In the genomic region with DNA sequence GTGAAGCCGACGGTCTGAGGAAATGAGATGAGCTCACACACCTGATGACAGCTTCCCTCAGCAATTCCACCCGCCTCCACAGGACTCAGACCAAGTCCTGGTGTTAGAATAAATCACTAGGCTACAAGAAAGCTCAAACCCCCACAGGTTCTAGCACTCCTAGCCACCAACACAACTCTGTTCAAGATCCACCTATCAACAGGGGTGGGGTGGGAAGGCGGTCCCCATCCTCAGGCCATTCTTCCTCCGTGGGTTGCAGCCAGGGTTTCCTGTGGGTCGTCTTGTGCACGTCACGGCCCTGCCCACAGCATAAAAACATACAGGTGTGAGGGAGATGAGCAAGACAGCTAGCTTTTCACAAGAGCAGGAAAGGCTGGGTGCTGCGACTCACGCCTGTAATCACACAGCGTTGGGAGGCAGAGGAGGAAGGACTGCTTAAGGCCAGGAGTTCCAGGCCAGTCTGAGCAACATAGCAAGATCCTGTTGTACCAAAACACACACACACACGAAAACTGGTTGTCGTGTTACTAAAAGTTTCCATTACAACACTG, we compare ENCODE assay signal across 8 cellular contexts.
DNase-seq lines count a peak whose midpoint lies in the region; ATAC-seq, FAIRE-seq and TF ChIP-seq lines count a peak whose summit lies in the region.

No MANE protein-coding gene starts in this region.

- POLR2A ChIA-PET in CD4-positive, alpha-beta memory T cell (lab: Charles Lee; ENCODE audit: partially characterized antibody), result interaction anchor here (0.5 to 4.0 kb wide), 8 partner anchors 11 to 94 kb away, joined by 3 to 31 read pairs (median 6); partner anchors contain the start of gene ANKRD11

- TF ChIP-seq CTCF in cardiac fibroblast (IDR thresholded peaks at IDR 0.05; ENCODE audit: low read depth, low read length) (no peak), psoas muscle (IDR thresholded peaks at IDR 0.05) (no peak)

- H3K4me1 ChIP-seq in CD4-positive, alpha-beta memory T cell (ENCODE audit: insufficient read depth, low read length), result peaks cover 100% of the 10 kb centered on the region
- peaks cover 92% of the 10 kb centered on the region for H3K4me1 ChIP-seq in psoas muscle

- no peaks in the 10 kb centered on the region for H3K27me3 ChIP-seq in CD4-positive, alpha-beta memory T cell (ENCODE audit: insufficient read depth, low read length)
- no peaks in the 10 kb centered on the region for H3K27me3 ChIP-seq in psoas muscle (ENCODE audit: insufficient read depth in 3 of 3, low read length in 2 of 3)

- no peaks in the 10 kb centered on the region for H3K36me3 ChIP-seq in CD4-positive, alpha-beta memory T cell (ENCODE audit: insufficient read depth, low read length)
- H3K36me3 ChIP-seq in psoas muscle (ENCODE audit: insufficient read depth in 1 of 2, low read depth in 1 of 2), result no peaks in the 10 kb centered on the region

- H3K36me3 Mint-ChIP-seq in CD4-positive, alpha-beta memory T cell, result peaks cover 0 to 10% of the 10 kb centered on the region in 2 donors

- H3K27ac ChIP-seq in CD4-positive, alpha-beta memory T cell (ENCODE audit: low read depth, low read length), result peak overlapping the region; percentile 66
- H3K27ac ChIP-seq in psoas muscle, result peak overlapping the region; percentile 83

- CTCF ChIA-PET in CD4-positive, alpha-beta memory T cell (lab: Charles Lee; ENCODE audit: partially characterized antibody), result interaction anchor here (1.0 to 1.4 kb wide), 4 partner anchors 45 to 80 kb away, joined by 3 to 5 read pairs (median 4); no protein-coding TSS in a partner anchor

- FAIRE-seq in GM19239 (lab: Jason Lieb, UNC), result no peak

- DNase-seq in CD4-positive, alpha-beta memory T cell, result peak; percentile 84 to 95 (median 86)
- DNase-seq in activated CD4-positive, CD25-positive, alpha-beta regulatory T cell treated with anti-CD3 and anti-CD28 coated beads, Interleukin-2, amount 50 U/mL, for 16 hours (ENCODE audit: low read depth, low spot score), result peak; percentile 44
- DNase-seq in cardiac fibroblast (ENCODE audit: low read depth in 2 of 2) (peak; percentile 24 to 52), psoas muscle (no peak), ACHN (no peak), GM19239 (ENCODE audit: insufficient read length, low spot score) (no peak)

- peak overlapping the region; percentile 93 to 97 (median 95) for H3K27ac Mint-ChIP-seq in CD4-positive, alpha-beta memory T cell

- peaks cover 61 to 94% (median 83%) of the 10 kb centered on the region in 4 donors for H3K4me1 Mint-ChIP-seq in CD4-positive, alpha-beta memory T cell

- 63 to 67% (median 65%) methylated on average over 13 of the region's 13 CpGs for WGBS in psoas muscle, 3 donors

- ATAC-seq in psoas muscle (no peak), HG03108 (IDR thresholded peaks at IDR 0.05; ENCODE audit: unreplicated experiment) (no peak), GM21367 (IDR thresholded peaks at IDR 0.05; ENCODE audit: unreplicated experiment) (no peak)

- no peaks in the 10 kb centered on the region for H3K9me3 Mint-ChIP-seq in CD4-positive, alpha-beta memory T cell

- intact Hi-C loops in CD4-positive, alpha-beta memory T cell (cut with micrococcal nuclease), result loop anchor here (1.0 to 5.0 kb wide), 3 partner anchors 48 to 98 kb away; partner anchors contain the start of genes ANKRD11 and SPG7
- intact Hi-C loops in psoas muscle (cut with DNase I), result no loop called here

- in situ Hi-C loops in ACHN (cut with HindIII; ENCODE audit: low pct_ligation_motif_present, low pct_unique_long_range_greater_than_20kb, low sequenced_read_pairs), result no loop called here

- no peaks in the 10 kb centered on the region for H3K27me3 Mint-ChIP-seq in CD4-positive, alpha-beta memory T cell

- no peaks in the 10 kb centered on the region for H3K9me3 ChIP-seq in CD4-positive, alpha-beta memory T cell (ENCODE audit: control insufficient read depth in 1 of 2, low read length in 2 of 2)
- no peaks in the 10 kb centered on the region for H3K9me3 ChIP-seq in psoas muscle

- H3K4me3 Mint-ChIP-seq in CD4-positive, alpha-beta memory T cell, result peak overlapping the region in 7 of 8 donors; percentile 65 to 86 (median 72)

- H3K4me3 ChIP-seq in CD4-positive, alpha-beta memory T cell (ENCODE audit: low read length in 2 of 2), result peak overlapping the region in 1 of 2 donors; percentile 21
- H3K4me3 ChIP-seq in cardiac fibroblast (replicated peaks in 1 of 2; ENCODE audit: low read depth in 2 of 2, low read length in 2 of 2) (no peak overlapping the region), psoas muscle (no peak overlapping the region)

Comparison
In these comparisons a context has a peak if more than half of its experiments do, and no peak if none do; other contexts are left out.
1. DNase-seq: peak in CD4-positive, alpha-beta memory T cell (5 of 5), activated CD4-positive, CD25-positive, alpha-beta regulatory T cell treated with anti-CD3 and anti-CD28 coated beads, Interleukin-2, amount 50 U/mL, for 16 hours (single experiment) and cardiac fibroblast (2 of 2); none in psoas muscle (0 of 2), ACHN (single experiment) and GM19239 (single experiment).